16 cellular contexts compared by ENCODE assay signal in genomic region chr5:31036407-31036806, GRCh38.
DNase-seq lines count a peak whose midpoint lies in the region; ATAC-seq, FAIRE-seq and TF ChIP-seq lines count a peak whose summit lies in the region.
"Had no signal": no experiment of that assay in that cellular context is flagged by ENCODE, and none has a peak within 500 bp of the region (broad histone marks: within the 10 kb centered on the region; RNA-seq: fewer than 3 reads in every experiment).

No MANE protein-coding gene starts in this region.

- no peak overlapping the region for H3K18ac ChIP-seq in mesenchymal stem cell (ENCODE audit: low read depth in 1 of 2, low read length in 2 of 2)

- H3K4me2 ChIP-seq in mesenchymal stem cell (ENCODE audit: low read length, poor library complexity, severe bottlenecking) = no peak overlapping the region

- H3K14ac ChIP-seq in mesenchymal stem cell (ENCODE audit: low read length in 2 of 2) = no peak overlapping the region

- H3K27ac ChIP-seq in SJSA1 (peak overlapping the region; percentile 68), pancreas (no peak overlapping the region), mesenchymal stem cell (ENCODE audit: low read length, poor library complexity, severe bottlenecking) (no peak overlapping the region)
- H3K27ac ChIP-seq: gastrocnemius medialis, uterus had no signal

- POLR2A ChIA-PET in GM10248 (lab: Yijun Ruan, JAX) = no interaction called here

- H3K9ac ChIP-seq in mesenchymal stem cell (ENCODE audit: low read length) = no peak overlapping the region

- H4K91ac ChIP-seq in mesenchymal stem cell (ENCODE audit: low read length) = no peak overlapping the region

- intact Hi-C loops in pancreas (cut with DNase I) = no loop called here

- H2BK5ac ChIP-seq in mesenchymal stem cell (ENCODE audit: low read depth, low read length, poor library complexity, severe bottlenecking) = no peak overlapping the region

- no peak overlapping the region for H2BK120ac ChIP-seq in mesenchymal stem cell (ENCODE audit: low read depth, low read length)

- no peaks in the 10 kb centered on the region for H3K9me3 ChIP-seq in SJSA1 (replicated peaks)
- no peaks in the 10 kb centered on the region for H3K9me3 ChIP-seq in pancreas
- no peaks in the 10 kb centered on the region for H3K9me3 ChIP-seq in mesenchymal stem cell (ENCODE audit: control insufficient read depth, low read length)
- H3K9me3 ChIP-seq: gastrocnemius medialis, uterus had no signal

- no peak overlapping the region for H4K8ac ChIP-seq in mesenchymal stem cell (ENCODE audit: low read length)

- H3K4me3 ChIP-seq in SJSA1 (no peak overlapping the region), epithelial cell of esophagus (ENCODE audit: low read length) (no peak overlapping the region), pancreas (no peak overlapping the region), mesenchymal stem cell (ENCODE audit: insufficient read depth in 1 of 2, low read depth in 1 of 2, low read length in 2 of 2) (no peak overlapping the region)
- H3K4me3 ChIP-seq: gastrocnemius medialis, uterus had no signal

- no peak for ATAC-seq in pancreas
- ATAC-seq: gastrocnemius medialis had no signal

- CTCF ChIA-PET in GM10248 (lab: Yijun Ruan, JAX) = no interaction called here

- no peak for TF ChIP-seq CTCF in epithelial cell of esophagus (IDR thresholded peaks at IDR 0.05; ENCODE audit: insufficient read depth, low read depth, low read length, missing control alignments)
- TF ChIP-seq CTCF in pancreas (IDR thresholded peaks at IDR 0.05) = no peak
- no peak for TF ChIP-seq CTCF in GM10248 (IDR thresholded peaks at IDR 0.05; ENCODE audit: control extremely low read depth, extremely low read depth, low read depth, missing control alignments)

- no peak overlapping the region for H2BK15ac ChIP-seq in mesenchymal stem cell (ENCODE audit: low read depth, poor library complexity, severe bottlenecking)

- H3K27me3 ChIP-seq in SJSA1 (replicated peaks) = no peaks in the 10 kb centered on the region
- no peaks in the 10 kb centered on the region for H3K27me3 ChIP-seq in pancreas
- no peaks in the 10 kb centered on the region for H3K27me3 ChIP-seq in mesenchymal stem cell (ENCODE audit: control insufficient read depth in 1 of 2, insufficient read depth in 1 of 2, low read length in 2 of 2)
- H3K27me3 ChIP-seq: gastrocnemius medialis, uterus had no signal

- H3K4me1 ChIP-seq in SJSA1 (replicated peaks) = peaks cover 16% of the 10 kb centered on the region
- H3K4me1 ChIP-seq in pancreas = no peaks in the 10 kb centered on the region
- peaks cover 2% of the 10 kb centered on the region for H3K4me1 ChIP-seq in mesenchymal stem cell (ENCODE audit: control insufficient read depth, insufficient read depth, low read depth, low read length)
- H3K4me1 ChIP-seq: gastrocnemius medialis, uterus had no signal

- no peak overlapping the region for H2AFZ ChIP-seq in mesenchymal stem cell (ENCODE audit: low read depth, low read length)

- no peak overlapping the region for H2BK12ac ChIP-seq in mesenchymal stem cell (ENCODE audit: low read length in 2 of 2)

- H3K79me1 ChIP-seq in mesenchymal stem cell (replicated peaks; ENCODE audit: low read length, poor library complexity, severe bottlenecking) = no peaks in the 10 kb centered on the region

- FAIRE-seq in pancreas (lab: Jason Lieb, UNC) = peak; percentile 41
- FAIRE-seq: D721Med had no signal

- H3K36me3 ChIP-seq in SJSA1 (no peaks in the 10 kb centered on the region), pancreas (no peaks in the 10 kb centered on the region), mesenchymal stem cell (ENCODE audit: control insufficient read depth in 1 of 2, insufficient read depth in 2 of 2, low read depth in 1 of 2, low read length in 2 of 2) (no peaks in the 10 kb centered on the region)
- H3K36me3 ChIP-seq: gastrocnemius medialis, uterus had no signal

- no peak overlapping the region for H3K23ac ChIP-seq in mesenchymal stem cell (ENCODE audit: low read length in 2 of 2)

- DNase-seq in EL (peak; percentile 5), SJSA1 (ENCODE audit: low read depth in 1 of 2, low spot score in 2 of 2) (peak in 1 of 2 experiments; percentile 21), epithelial cell of esophagus (ENCODE audit: low read depth) (peak; percentile 18), pancreas (no peak), GM10248 (ENCODE audit: extremely low spot score) (no peak), mesenchymal stem cell (no peak), hippocampal formation (lab: John Stamatoyannopoulos, UW) (no peak)
- no peak for DNase-seq in activated CD4-positive, alpha-beta T cell treated with anti-CD3 and anti-CD28 coated beads for 4 hours
- DNase-seq: cerebellar nuclear complex; endodermal cell; gastrocnemius medialis; GDM1; NCI-H748 treated with DMSO at 0.1 percent for 48 hours; stimulated activated CD4-positive, alpha-beta T cell treated with anti-CD3 and anti-CD28 coated beads, Interleukin-4, amount 100 ng/mL, for 1 hour; uterus had no signal

- H3K4ac ChIP-seq in mesenchymal stem cell (ENCODE audit: low read depth in 1 of 2, low read length in 2 of 2) = no peak overlapping the region

- WGBS in pancreas, 2 donors = 26 to 47% methylated on average over 4 of the region's 4 CpGs
- WGBS in mesenchymal stem cell = no CpG with 5 or more reads among the region's 4 CpGs

- no peak overlapping the region for H2AK5ac ChIP-seq in mesenchymal stem cell (ENCODE audit: low read length, severe bottlenecking)

Comparison
In these comparisons a context has a peak if more than half of its experiments do, and no peak if none do; other contexts are left out.
1. DNase-seq: peak in EL (single experiment) and epithelial cell of esophagus (single experiment); none in pancreas (0 of 6), activated CD4-positive, alpha-beta T cell treated with anti-CD3 and anti-CD28 coated beads for 4 hours (0 of 2), GM10248 (single experiment), mesenchymal stem cell (single experiment) and hippocampal formation (0 of 2).